8 cellular contexts compared by ENCODE assay signal in genomic region chr6:109455161-109455501, GRCh38. TPM values are rescaled to one million over a fixed set of nuclear protein-coding genes. Genes with fewer than 3 reads are reported as not detected.
DNase-seq lines count a peak whose midpoint lies in the region; ATAC-seq, FAIRE-seq and TF ChIP-seq lines count a peak whose summit lies in the region.

No MANE protein-coding gene starts in this region.

- no peak overlapping the region for H2BK120ac ChIP-seq in H1 (replicated peaks; ENCODE audit: low read depth, low read length)

- H3K4me3 ChIP-seq in H1 (ENCODE audit: extremely low read depth in 1 of 4, insufficient read depth in 2 of 4, low read depth in 3 of 4, low read length in 4 of 4), result peak overlapping the region; percentile 60 to 91 (median 84)

- no peak overlapping the region; the same call in 1 of the 2 replicates for H2BK15ac ChIP-seq in H1 (ENCODE audit: low read length)

- no peak overlapping the region; the same call in 1 of the 2 replicates for H2AFZ ChIP-seq in H1 (ENCODE audit: low read length)

- H3K23me2 ChIP-seq in H1 (ENCODE audit: low read depth, low read length), result peaks cover 8% of the 10 kb centered on the region

- no peak for TF ChIP-seq CTCF in H1 (IDR thresholded peaks at IDR 0.05; ENCODE audit: control extremely low read depth in 1 of 3, insufficient read depth in 1 of 3, low read depth in 1 of 3, low read length in 3 of 3)

- no peak for FAIRE-seq in H1 (lab: Jason Lieb, UNC)

- no peak overlapping the region for H2AK5ac ChIP-seq in H1 (ENCODE audit: low read depth, low read length)

- no peaks in the 10 kb centered on the region; a peak in 1 of 4 replicates for H3K79me2 ChIP-seq in H1 (ENCODE audit: control insufficient read depth in 1 of 2, insufficient read depth in 2 of 2, low read length in 2 of 2)

- H2BK20ac ChIP-seq in H1 (ENCODE audit: low read length), result no peak overlapping the region

- no peaks in the 10 kb centered on the region for H3K9me3 Mint-ChIP-seq in natural killer cell treated with Interleukin-12 subunit alpha and Interleukin-12 subunit beta and Interleukin-15 and Interleukin-18, amount 100 ng/mL, for 72 hours

- peak; percentile 30 for DNase-seq in AG20443 (ENCODE audit: low spot score)
- DNase-seq in T-helper 2 cell, result peak in 4 of 5 experiments; percentile 31 to 67 (median 54)
- DNase-seq in H1 (ENCODE audit: low read depth in 1 of 2, low spot score in 2 of 2), result no peak
- DNase-seq in natural killer cell treated with Interleukin-12 subunit alpha and Interleukin-12 subunit beta and Interleukin-15 and Interleukin-18, amount 100 ng/mL, for 72 hours (ENCODE audit: low spot score), result peak; percentile 70
- DNase-seq in NK-92 (lab: John Stamatoyannopoulos, UW; ENCODE audit: unreplicated experiment), result no peak
- no peak for DNase-seq in COR-L47 (lab: John Stamatoyannopoulos, UW)

- peak overlapping the region; percentile 3 for H4K5ac ChIP-seq in H1 (ENCODE audit: insufficient read length, low read depth, low read length)

- peak overlapping the region in 3 of 4 experiments; percentile 54 to 71 (median 60); a peak in 3 of 7 replicates for H3K9ac ChIP-seq in H1 (replicated peaks in 1 of 4; ENCODE audit: extremely low read depth in 1 of 4, low read depth in 3 of 4, low read length in 3 of 4)

- TF ChIP-seq RAD21 in H1 (IDR thresholded peaks at IDR 0.05 in 1 of 2, conservative IDR thresholded peaks at IDR 0.05 in 1 of 2; ENCODE audit: low read depth in 2 of 2, low read length in 2 of 2), result no peak

- H2BK12ac ChIP-seq in H1 (ENCODE audit: low read depth, low read length), result no peak overlapping the region

- ATAC-seq in GM19025 (IDR thresholded peaks at IDR 0.05; ENCODE audit: low read depth, unreplicated experiment) (peak; percentile 20), HG03196 (IDR thresholded peaks at IDR 0.05; ENCODE audit: unreplicated experiment) (peak; percentile 23)
- ATAC-seq in natural killer cell treated with Interleukin-12 subunit alpha and Interleukin-12 subunit beta and Interleukin-15 and Interleukin-18, amount 100 ng/mL, for 72 hours, result peak; percentile 48 to 55

- H3K4me1 ChIP-seq in H1 (replicated peaks in 1 of 4; ENCODE audit: control insufficient read depth in 3 of 4, insufficient read depth in 4 of 4, low read length in 3 of 4), result peaks cover 4 to 17% (median 11%) of the 10 kb centered on the region in 4 experiments

- POLR2A ChIA-PET in H1 (lab: Charles Lee; ENCODE audit: partially characterized antibody), result interaction anchor here (0.5 to 7.5 kb wide), 5 partner anchors 8 to 43 kb away, joined by 3 to 85 read pairs (median 4); partner anchors contain the start of genes PPIL6 and SMPD2

- no peak for TF ChIP-seq EP300 in H1 (IDR thresholded peaks at IDR 0.05; ENCODE audit: borderline replicate concordance in 1 of 2, low read depth in 2 of 2, low read length in 2 of 2)

- peaks cover 0 to 4% of the 10 kb centered on the region in 2 donors for H3K27me3 Mint-ChIP-seq in natural killer cell treated with Interleukin-12 subunit alpha and Interleukin-12 subunit beta and Interleukin-15 and Interleukin-18, amount 100 ng/mL, for 72 hours

- H3K4me3 Mint-ChIP-seq in natural killer cell treated with Interleukin-12 subunit alpha and Interleukin-12 subunit beta and Interleukin-15 and Interleukin-18, amount 100 ng/mL, for 72 hours, result peak overlapping the region; percentile 94

- H3K18ac ChIP-seq in H1 (ENCODE audit: extremely low read depth, low read length), result 0 out of 2 replicates have a peak overlapping the region, but pooled peaks have one; percentile 26

- peaks cover 0 to 16% (median 8%) of the 10 kb centered on the region in 4 experiments; a peak in 5 of 8 replicates for H3K36me3 ChIP-seq in H1 (ENCODE audit: control insufficient read depth in 2 of 4, insufficient read depth in 4 of 4, low read length in 3 of 4)

- no peaks in the 10 kb centered on the region for H3K36me3 Mint-ChIP-seq in natural killer cell treated with Interleukin-12 subunit alpha and Interleukin-12 subunit beta and Interleukin-15 and Interleukin-18, amount 100 ng/mL, for 72 hours

- peak overlapping the region; percentile 74 to 90 for H3K27ac Mint-ChIP-seq in natural killer cell treated with Interleukin-12 subunit alpha and Interleukin-12 subunit beta and Interleukin-15 and Interleukin-18, amount 100 ng/mL, for 72 hours

- WGBS in H1 (ENCODE audit: extremely low coverage in 1 of 2, insufficient coverage in 1 of 2, insufficient read length in 1 of 2, insufficient replicate concordance in 2 of 2, low coverage in 1 of 2, low lambda C conversion rate in 2 of 2, missing lambda C conversion rate in 1 of 2), 2 experiments, result 1% methylated on average over 15 of the region's 20 CpGs; no CpG with 5 or more reads in 1 of the 2 experiments

- peak overlapping the region; percentile 86; the same call in 1 of the 2 replicates for H2BK5ac ChIP-seq in H1 (ENCODE audit: low read depth, low read length)

- peak overlapping the region; percentile 86 to 87 for H3K4me2 ChIP-seq in H1 (ENCODE audit: insufficient read depth in 1 of 2, low read depth in 2 of 2, low read length in 2 of 2)

- H3K27ac ChIP-seq in H1 (ENCODE audit: low read depth, low read length), result no peak overlapping the region

- peak overlapping the region; percentile 86 for H4K91ac ChIP-seq in H1 (replicated peaks; ENCODE audit: insufficient read length, low read length)

- no peaks in the 10 kb centered on the region; the same call in 1 of the 2 replicates for H3K79me1 ChIP-seq in H1 (ENCODE audit: low read depth, low read length)

- CTCF ChIA-PET in H1 (lab: Charles Lee; ENCODE audit: partially characterized antibody), result interaction anchor here (0.8 to 7.5 kb wide), 3 partner anchors 12 to 598 kb away, joined by 3 to 63 read pairs (median 7); partner anchors contain the start of genes PPIL6 and SMPD2

- H3K4me1 Mint-ChIP-seq in natural killer cell treated with Interleukin-12 subunit alpha and Interleukin-12 subunit beta and Interleukin-15 and Interleukin-18, amount 100 ng/mL, for 72 hours (ENCODE audit: low read depth in 2 of 2), result peaks cover 28 to 46% of the 10 kb centered on the region in 2 donors

- H3K56ac ChIP-seq in H1 (replicated peaks; ENCODE audit: insufficient read length, low read depth, low read length), result no peak overlapping the region

- H3K27me3 ChIP-seq in H1 (replicated peaks in 1 of 4; ENCODE audit: control insufficient read depth in 3 of 4, extremely low read depth in 1 of 4, insufficient read depth in 3 of 4, low read length in 3 of 4), result no peaks in the 10 kb centered on the region

- no peak overlapping the region for H3K23ac ChIP-seq in H1 (ENCODE audit: insufficient read length)

- no peak for TF ChIP-seq POLR2A in H1 (IDR thresholded peaks at IDR 0.05; ENCODE audit: control extremely low read depth in 1 of 2, low read depth in 2 of 2, low read length in 2 of 2)

- H3K9me3 ChIP-seq in H1 (ENCODE audit: insufficient read depth in 2 of 2, low read depth in 1 of 2, low read length in 1 of 2), result no peaks in the 10 kb centered on the region

- H3K4ac ChIP-seq in H1 (replicated peaks; ENCODE audit: insufficient read length, low read depth, low read length), result no peak overlapping the region

- peaks cover 0 to 2% of the 10 kb centered on the region in 2 experiments for H4K20me1 ChIP-seq in H1 (replicated peaks in 1 of 2; ENCODE audit: control insufficient read depth in 1 of 2, insufficient read depth in 2 of 2, low read length in 2 of 2)

- H3K14ac ChIP-seq in H1 (ENCODE audit: insufficient read length), result no peak overlapping the region

- peak overlapping the region; percentile 47 for H4K8ac ChIP-seq in H1 (ENCODE audit: extremely low read depth, insufficient read depth, low read length)

RNA-seq across cellular contexts. Expression of gene MICAL1, which starts 0.4 kb away (rescaled TPM):
- 51.3 and 55.4 TPM in 2 replicates for total RNA-seq in H1 (2021; fragmentation: NEBNext Ultra II Directional; extraction: Animal tissue kit (Norgen Biotek cat#: 25700))
- 42.5 and 61.9 TPM in 2 replicates for polyA plus RNA-seq in H1 (2011; rRNA removed)
- polyA plus RNA-seq in H1 (2011; cell fraction: cytosol; rRNA removed), result 64.0 TPM
- 305 TPM for polyA plus RNA-seq in H1 (2011; cell fraction: nucleus; rRNA removed)
- 47.2 to 66.8 TPM (median 61.2 TPM) in 4 replicates for polyA plus RNA-seq in H1 (2012, experiment 1 of 2)
- 36.4 TPM for polyA plus RNA-seq in H1 (2012, experiment 2 of 2)
- 34.3 TPM for polyA plus RNA-seq in H1 (2013, experiment 1 of 2)
- 30.6 TPM for polyA plus RNA-seq in H1 (2013, experiment 2 of 2)
- polyA minus RNA-seq in H1 (2011; rRNA and poly(A)+ RNA removed), result 38.4 and 38.6 TPM in 2 replicates
- 27.2 TPM for polyA minus RNA-seq in H1 (2011; cell fraction: cytosol; rRNA and poly(A)+ RNA removed)
- polyA minus RNA-seq in H1 (2011; cell fraction: nucleus; rRNA and poly(A)+ RNA removed), result 63.9 TPM
- 10 to 100 TPM; 18.9 to 29.0 TPM for total RNA-seq in natural killer cell treated with Interleukin-12 subunit alpha and Interleukin-12 subunit beta and Interleukin-15 and Interleukin-18, amount 100 ng/mL, for 72 hours

RNA-seq across cellular contexts. Expression of gene SMPD2, which starts 14.6 kb away (rescaled TPM):
- total RNA-seq in H1 (2021; fragmentation: NEBNext Ultra II Directional; extraction: Animal tissue kit (Norgen Biotek cat#: 25700)), result 10.5 and 11.5 TPM in 2 replicates
- polyA plus RNA-seq in H1 (2011; rRNA removed), result 15.6 and 17.2 TPM in 2 replicates
- 12.7 TPM for polyA plus RNA-seq in H1 (2011; cell fraction: cytosol; rRNA removed)
- 22.3 TPM for polyA plus RNA-seq in H1 (2011; cell fraction: nucleus; rRNA removed)
- 9.5 to 13.6 TPM (median 12.0 TPM) in 4 replicates for polyA plus RNA-seq in H1 (2012, experiment 1 of 2)
- polyA plus RNA-seq in H1 (2012, experiment 2 of 2), result 18.2 TPM
- polyA plus RNA-seq in H1 (2013, experiment 1 of 2), result 7.7 TPM
- polyA plus RNA-seq in H1 (2013, experiment 2 of 2), result 7.4 TPM
- 19.4 and 23.2 TPM in 2 replicates for polyA minus RNA-seq in H1 (2011; rRNA and poly(A)+ RNA removed)
- 12.9 TPM for polyA minus RNA-seq in H1 (2011; cell fraction: cytosol; rRNA and poly(A)+ RNA removed)
- polyA minus RNA-seq in H1 (2011; cell fraction: nucleus; rRNA and poly(A)+ RNA removed), result 29.9 TPM
- 10 to 100 TPM; 10.3 to 11.4 TPM for total RNA-seq in natural killer cell treated with Interleukin-12 subunit alpha and Interleukin-12 subunit beta and Interleukin-15 and Interleukin-18, amount 100 ng/mL, for 72 hours

RNA-seq across cellular contexts. Expression of gene PPIL6, which starts 14.7 kb away (rescaled TPM):
- total RNA-seq in H1 (2021; fragmentation: NEBNext Ultra II Directional; extraction: Animal tissue kit (Norgen Biotek cat#: 25700)), result 1.3 and 1.5 TPM in 2 replicates
- 0.19 and 0.42 TPM in 2 replicates for polyA plus RNA-seq in H1 (2011; rRNA removed)
- 0.84 TPM for polyA plus RNA-seq in H1 (2011; cell fraction: cytosol; rRNA removed)
- 0.39 TPM for polyA plus RNA-seq in H1 (2011; cell fraction: nucleus; rRNA removed)
- 0.44 to 1.5 TPM (median 0.61 TPM) in 4 replicates for polyA plus RNA-seq in H1 (2012, experiment 1 of 2)
- 0.13 TPM for polyA plus RNA-seq in H1 (2012, experiment 2 of 2)
- polyA plus RNA-seq in H1 (2013, experiment 1 of 2), result 0.55 TPM
- 0.40 TPM for polyA plus RNA-seq in H1 (2013, experiment 2 of 2)
- polyA minus RNA-seq in H1 (2011; rRNA and poly(A)+ RNA removed), result 1.1 TPM in 1 of 2 replicates, not detected in the other
- polyA minus RNA-seq in H1 (2011; cell fraction: cytosol; rRNA and poly(A)+ RNA removed), result not detected
- polyA minus RNA-seq in H1 (2011; cell fraction: nucleus; rRNA and poly(A)+ RNA removed), result 1.9 TPM
- not detected for total RNA-seq in natural killer cell treated with Interleukin-12 subunit alpha and Interleukin-12 subunit beta and Interleukin-15 and Interleukin-18, amount 100 ng/mL, for 72 hours

RNA-seq across cellular contexts. Expression of gene ZBTB24, which starts 27.9 kb away (rescaled TPM):
- 20.5 and 21.0 TPM in 2 replicates for total RNA-seq in H1 (2021; fragmentation: NEBNext Ultra II Directional; extraction: Animal tissue kit (Norgen Biotek cat#: 25700))
- 5.9 and 7.5 TPM in 2 replicates for polyA plus RNA-seq in H1 (2011; rRNA removed)
- 7.7 TPM for polyA plus RNA-seq in H1 (2011; cell fraction: cytosol; rRNA removed)
- polyA plus RNA-seq in H1 (2011; cell fraction: nucleus; rRNA removed), result 6.5 TPM
- polyA plus RNA-seq in H1 (2012, experiment 1 of 2), result 8.0 to 12.5 TPM (median 9.3 TPM) in 4 replicates
- 1.4 TPM for polyA plus RNA-seq in H1 (2012, experiment 2 of 2)
- 10.2 TPM for polyA plus RNA-seq in H1 (2013, experiment 1 of 2)
- polyA plus RNA-seq in H1 (2013, experiment 2 of 2), result 9.3 TPM
- 17.3 and 22.3 TPM in 2 replicates for polyA minus RNA-seq in H1 (2011; rRNA and poly(A)+ RNA removed)
- polyA minus RNA-seq in H1 (2011; cell fraction: cytosol; rRNA and poly(A)+ RNA removed), result 12.2 TPM
- 14.7 TPM for polyA minus RNA-seq in H1 (2011; cell fraction: nucleus; rRNA and poly(A)+ RNA removed)
- 1 to 10 TPM; 9.8 to 9.9 TPM for total RNA-seq in natural killer cell treated with Interleukin-12 subunit alpha and Interleukin-12 subunit beta and Interleukin-15 and Interleukin-18, amount 100 ng/mL, for 72 hours

Comparison
In these comparisons a context has a peak if more than half of its experiments do, and no peak if none do; other contexts are left out.
1. DNase-seq: peak in AG20443 (single experiment), T-helper 2 cell (4 of 5) and natural killer cell treated with Interleukin-12 subunit alpha and Interleukin-12 subunit beta and Interleukin-15 and Interleukin-18, amount 100 ng/mL, for 72 hours (single experiment); none in H1 (0 of 2), NK-92 (single experiment) and COR-L47 (single experiment).
2. Peak in every context shown above with its lines, with median percentiles within 50 percentile points of each other: ATAC-seq.